Comparison of ENCODE assay signal across 1 cellular context in genomic region chr2:130207051-130207450, GRCh38. TPM values are rescaled to one million over a fixed set of nuclear protein-coding genes. Genes with fewer than 3 reads are reported as not detected.
"Had no signal": no experiment of that assay in that cellular context is flagged by ENCODE, and none has a peak within 500 bp of the region (broad histone marks: within the 10 kb centered on the region; RNA-seq: fewer than 3 reads in every experiment).

No MANE protein-coding gene starts in this region.

RNA-seq across cellular contexts. Expression of gene TUBA3E, which starts 8.8 kb away (rescaled TPM):
- total RNA-seq: G401 had no signal
